Comparison of ENCODE assay signal across 1 cellular context in genomic region chr11:10302744-10303557, GRCh38.
TF ChIP-seq lines count a peak whose summit lies in the region.

No MANE protein-coding gene starts in this region.

TF ChIP-seq in HepG2, 621 proteins besides CTCF, POLR2A, EP300 and RAD21 (continued from another document and continues in another):
- TF ChIP-seq THAP9 (CRISPR knock-in tag; IDR thresholded peaks at IDR 0.05; ENCODE audit: borderline replicate concordance) (no peak; the same call in 1 of the 2 replicates), RORA (CRISPR knock-in tag; IDR thresholded peaks at IDR 0.05) (no peak), ZNF670 (CRISPR knock-in tag; IDR thresholded peaks at IDR 0.05; ENCODE audit: borderline replicate concordance) (no peak), CHCHD3 (CRISPR knock-in tag; IDR thresholded peaks at IDR 0.05) (no peak), ERF (CRISPR knock-in tag; IDR thresholded peaks at IDR 0.05) (no peak; the same call in 1 of the 2 replicates), PPARG (CRISPR knock-in tag; conservative IDR thresholded peaks at IDR 0.05) (no peak), ZNF800 (CRISPR knock-in tag; IDR thresholded peaks at IDR 0.05) (peak; percentile 90), ZSCAN31 (CRISPR knock-in tag; IDR thresholded peaks at IDR 0.05; ENCODE audit: low read depth) (peak; percentile 75), ZNF121 (CRISPR knock-in tag; IDR thresholded peaks at IDR 0.05) (0 out of 2 replicates have a peak, but pooled peaks have one; percentile 30), RXRA (CRISPR knock-in tag; IDR thresholded peaks at IDR 0.05) (peak; percentile 25; the same call in 1 of the 2 replicates), HMGXB3 (CRISPR knock-in tag; IDR thresholded peaks at IDR 0.05; ENCODE audit: borderline replicate concordance) (0 out of 2 replicates have a peak, but pooled peaks have one; percentile 8), SP2 (CRISPR knock-in tag; IDR thresholded peaks at IDR 0.05) (no peak), MNT (IDR thresholded peaks at IDR 0.05) (no peak), SIN3B (IDR thresholded peaks at IDR 0.05; ENCODE audit: low read length) (no peak), ZBTB7A (CRISPR knock-in tag; IDR thresholded peaks at IDR 0.05) (no peak), REPIN1 (CRISPR knock-in tag; IDR thresholded peaks at IDR 0.05; ENCODE audit: borderline replicate concordance, low read depth) (0 out of 2 replicates have a peak, but pooled peaks have one; percentile 33), ZNF775 (CRISPR knock-in tag; IDR thresholded peaks at IDR 0.05; ENCODE audit: borderline replicate concordance) (no peak), ZNF17 (CRISPR knock-in tag; IDR thresholded peaks at IDR 0.05) (no peak), PHF5A (CRISPR knock-in tag; IDR thresholded peaks at IDR 0.05; ENCODE audit: low read depth, unreplicated experiment) (no peak), SUZ12 (IDR thresholded peaks at IDR 0.05; ENCODE audit: low read depth, low read length) (no peak), WIZ (CRISPR knock-in tag; IDR thresholded peaks at IDR 0.05) (peak; percentile 59; the same call in 1 of the 2 replicates), CENPT (CRISPR knock-in tag; IDR thresholded peaks at IDR 0.05; ENCODE audit: low read depth) (no peak), XRCC5 (optimal IDR thresholded peaks at IDR 0.05; ENCODE audit: low read length) (peak; percentile 1), ZNF513 (CRISPR knock-in tag; conservative IDR thresholded peaks at IDR 0.05) (no peak), LBX2 (CRISPR knock-in tag; IDR thresholded peaks at IDR 0.05; ENCODE audit: borderline replicate concordance) (no peak), IKZF4 (CRISPR knock-in tag; IDR thresholded peaks at IDR 0.05; ENCODE audit: borderline replicate concordance, low read depth, not compliant biosample characterization) (no peak), SALL2 (CRISPR knock-in tag; IDR thresholded peaks at IDR 0.05) (peak; percentile 54; the same call in 1 of the 2 replicates), ZZZ3 (CRISPR knock-in tag; IDR thresholded peaks at IDR 0.05; ENCODE audit: borderline replicate concordance) (0 out of 2 replicates have a peak, but pooled peaks have one; percentile 28), ZSCAN21 (CRISPR knock-in tag; IDR thresholded peaks at IDR 0.05; ENCODE audit: borderline replicate concordance) (no peak; the same call in 1 of the 2 replicates), ZEB1 (IDR thresholded peaks at IDR 0.05; ENCODE audit: insufficient replicate concordance, low read depth) (peak; percentile 53), HNF4A (CRISPR knock-in tag; IDR thresholded peaks at IDR 0.05) (peak; percentile 77), JUNB (CRISPR knock-in tag; IDR thresholded peaks at IDR 0.05; ENCODE audit: borderline replicate concordance) (no peak), IKZF1 (IDR thresholded peaks at IDR 0.05) (no peak), ZHX2 (IDR thresholded peaks at IDR 0.05; ENCODE audit: low read depth) (peak; percentile 10; the same call in 1 of the 2 replicates), ZHX2 (CRISPR knock-in tag; IDR thresholded peaks at IDR 0.05; ENCODE audit: borderline replicate concordance) (no peak), ZNF672 (CRISPR knock-in tag; IDR thresholded peaks at IDR 0.05) (no peak)
- TF ChIP-seq, protein P1, sequence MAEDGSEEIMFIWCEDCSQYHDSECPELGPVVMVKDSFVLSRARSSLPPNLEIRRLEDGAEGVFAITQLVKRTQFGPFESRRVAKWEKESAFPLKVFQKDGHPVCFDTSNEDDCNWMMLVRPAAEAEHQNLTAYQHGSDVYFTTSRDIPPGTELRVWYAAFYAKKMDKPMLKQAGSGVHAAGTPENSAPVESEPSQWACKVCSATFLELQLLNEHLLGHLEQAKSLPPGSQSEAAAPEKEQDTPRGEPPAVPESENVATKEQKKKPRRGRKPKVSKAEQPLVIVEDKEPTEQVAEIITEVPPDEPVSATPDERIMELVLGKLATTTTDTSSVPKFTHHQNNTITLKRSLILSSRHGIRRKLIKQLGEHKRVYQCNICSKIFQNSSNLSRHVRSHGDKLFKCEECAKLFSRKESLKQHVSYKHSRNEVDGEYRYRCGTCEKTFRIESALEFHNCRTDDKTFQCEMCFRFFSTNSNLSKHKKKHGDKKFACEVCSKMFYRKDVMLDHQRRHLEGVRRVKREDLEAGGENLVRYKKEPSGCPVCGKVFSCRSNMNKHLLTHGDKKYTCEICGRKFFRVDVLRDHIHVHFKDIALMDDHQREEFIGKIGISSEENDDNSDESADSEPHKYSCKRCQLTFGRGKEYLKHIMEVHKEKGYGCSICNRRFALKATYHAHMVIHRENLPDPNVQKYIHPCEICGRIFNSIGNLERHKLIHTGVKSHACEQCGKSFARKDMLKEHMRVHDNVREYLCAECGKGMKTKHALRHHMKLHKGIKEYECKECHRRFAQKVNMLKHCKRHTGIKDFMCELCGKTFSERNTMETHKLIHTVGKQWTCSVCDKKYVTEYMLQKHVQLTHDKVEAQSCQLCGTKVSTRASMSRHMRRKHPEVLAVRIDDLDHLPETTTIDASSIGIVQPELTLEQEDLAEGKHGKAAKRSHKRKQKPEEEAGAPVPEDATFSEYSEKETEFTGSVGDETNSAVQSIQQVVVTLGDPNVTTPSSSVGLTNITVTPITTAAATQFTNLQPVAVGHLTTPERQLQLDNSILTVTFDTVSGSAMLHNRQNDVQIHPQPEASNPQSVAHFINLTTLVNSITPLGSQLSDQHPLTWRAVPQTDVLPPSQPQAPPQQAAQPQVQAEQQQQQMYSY (CRISPR knock-in tag; IDR thresholded peaks at IDR 0.05), result peak; percentile 65
